ENCODE assay signal across 10 cellular contexts in genomic region chr15:100759698-100760356, GRCh38.
A peak's percentile ranks its signal among the peaks of the same experiment; 100 is the strongest.
DNase-seq lines count a peak whose midpoint lies in the region; ATAC-seq and TF ChIP-seq lines count a peak whose summit lies in the region.
"Had no signal": no experiment of that assay in that cellular context is flagged by ENCODE, and none has a peak within 500 bp of the region (broad histone marks: within the 10 kb centered on the region; RNA-seq: fewer than 3 reads in every experiment).

No MANE protein-coding gene starts in this region.

- peaks cover 41% of the 10 kb centered on the region for H3K4me1 ChIP-seq in SJCRH30
- H3K4me1 ChIP-seq: spleen had no signal

- TF ChIP-seq CTCF in GM13976 (IDR thresholded peaks at IDR 0.05; ENCODE audit: borderline replicate concordance, control extremely low read depth, extremely low read depth, insufficient read depth, missing control alignments) (no peak), fibroblast of mammary gland (conservative IDR thresholded peaks at IDR 0.05; ENCODE audit: control insufficient read depth, insufficient read depth, low read depth, low read length) (no peak)

- H3K27me3 ChIP-seq in SJCRH30: no peaks in the 10 kb centered on the region

- in situ Hi-C loops in GM13976 (cut with MboI; ENCODE audit: low sequenced_read_pairs, unreplicated experiment): no loop called here

- no peaks in the 10 kb centered on the region for H3K36me3 ChIP-seq in SJCRH30
- H3K36me3 ChIP-seq: spleen had no signal

- no peak for ATAC-seq in GM21528 (IDR thresholded peaks at IDR 0.05; ENCODE audit: low FRiP score, unreplicated experiment)

- H3K9me3 ChIP-seq in SJCRH30 (replicated peaks): no peaks in the 10 kb centered on the region
- H3K9me3 ChIP-seq: spleen had no signal

- no peak overlapping the region for H3K27ac ChIP-seq in SJCRH30
- H3K27ac ChIP-seq: spleen had no signal

- DNase-seq in GM13976 (ENCODE audit: low spot score): peak; percentile 3
- DNase-seq in SJCRH30: peak in 1 of 2 experiments; percentile 63
- peak; percentile 87 for DNase-seq in fibroblast of mammary gland (ENCODE audit: low read depth)
- peak; percentile 13 for DNase-seq in pulmonary artery endothelial cell (ENCODE audit: low read depth, low spot score)
- DNase-seq in HK-2 (ENCODE audit: unreplicated experiment): no peak
- DNase-seq in GM19240 (ENCODE audit: insufficient read length, low spot score): no peak
- DNase-seq in CD1c-positive myeloid dendritic cell (ENCODE audit: extremely low spot score): no peak
- DNase-seq: NCI-H510A, spleen had no signal

- H3K4me3 ChIP-seq in SJCRH30: peak overlapping the region; percentile 37
- no peak overlapping the region for H3K4me3 ChIP-seq in fibroblast of mammary gland (ENCODE audit: control insufficient read depth, low read depth, low read length)
- H3K4me3 ChIP-seq: spleen had no signal

Comparison
In these comparisons a context has a peak if more than half of its experiments do, and no peak if none do; other contexts are left out.
1. DNase-seq: peak in GM13976 (single experiment), fibroblast of mammary gland (single experiment) and pulmonary artery endothelial cell (single experiment); none in HK-2 (single experiment), GM19240 (single experiment) and CD1c-positive myeloid dendritic cell (single experiment).